Comparison of ENCODE assay signal across 12 cellular contexts in genomic region chr11:8333431-8334401, GRCh38.
DNase-seq lines count a peak whose midpoint lies in the region; ATAC-seq, FAIRE-seq and TF ChIP-seq lines count a peak whose summit lies in the region.
"Had no signal": no experiment of that assay in that cellular context is flagged by ENCODE, and none has a peak within 500 bp of the region (broad histone marks: within the 10 kb centered on the region; RNA-seq: fewer than 3 reads in every experiment).

No MANE protein-coding gene starts in this region.

- no peak overlapping the region for H3K56ac ChIP-seq in H9 (ENCODE audit: insufficient read length, low read depth, low read length)

- H3K4me1 ChIP-seq in H9 (ENCODE audit: insufficient read depth, low read length): no peaks in the 10 kb centered on the region; the same call in 1 of the 2 replicates
- peaks cover 3 to 9% of the 10 kb centered on the region in 2 experiments; a peak in 3 of 5 replicates for H3K4me1 ChIP-seq in K562 (replicated peaks in 1 of 2; ENCODE audit: control insufficient read depth in 2 of 2, insufficient read depth in 2 of 2, low read length in 2 of 2)
- H3K4me1 ChIP-seq in osteoblast (ENCODE audit: insufficient read depth, low read length): peaks cover 3% of the 10 kb centered on the region
- H3K4me1 ChIP-seq in colonic mucosa: no peaks in the 10 kb centered on the region

- in situ Hi-C loops in K562 (cut with MboI): no loop called here

- no peak overlapping the region for H2AFZ ChIP-seq in H9 (ENCODE audit: low read length)
- no peak overlapping the region for H2AFZ ChIP-seq in K562 (ENCODE audit: low read depth, low read length)
- H2AFZ ChIP-seq in osteoblast (ENCODE audit: low read length): no peak overlapping the region

- H2BK20ac ChIP-seq in H9 (ENCODE audit: low read depth, low read length, poor library complexity, severe bottlenecking): no peak overlapping the region

- intact Hi-C loops in K562 (cut with micrococcal nuclease) (no loop called here), colonic mucosa (cut with DNase I) (no loop called here)

- H3K27ac Mint-ChIP-seq in H9: no peak overlapping the region

- DNase-seq in H9: peak; percentile 63
- DNase-seq in NCI-H524 treated with DMSO at 0.1 percent for 48 hours (lab: John Stamatoyannopoulos, UW): peak; percentile 21
- DNase-seq in K562 (ENCODE audit: extremely low read depth in 1 of 4, low spot score in 3 of 4): peak in 2 of 4 experiments; percentile 15 to 19
- DNase-seq in osteoblast (ENCODE audit: insufficient read length, low spot score, missing footprints): peak; percentile 90
- DNase-seq in substantia nigra (lab: John Stamatoyannopoulos, UW): no peak
- no peak for DNase-seq in colonic mucosa
- no peak for DNase-seq in GM12892 (ENCODE audit: insufficient read length)
- DNase-seq: NK-92 treated with Interleukin-12 subunit alpha and Interleukin-12 subunit beta, amount 100 ng/mL, for 24 hours; stimulated activated CD4-positive, alpha-beta T cell treated with anti-CD3 and anti-CD28 coated beads, Interleukin-12 subunit alpha, Interleukin-12 subunit beta, amount 100 ng/mL, for 4 hours had no signal

- H3K36me3 ChIP-seq in K562 (ENCODE audit: control insufficient read depth, insufficient read depth, low read length) (no peaks in the 10 kb centered on the region), osteoblast (ENCODE audit: insufficient read depth, low read length) (no peaks in the 10 kb centered on the region), colonic mucosa (no peaks in the 10 kb centered on the region)

- TF ChIP-seq POLR2A in K562 (conservative IDR thresholded peaks at IDR 0.05) (no peak), GM12892 (IDR thresholded peaks at IDR 0.05; ENCODE audit: low read depth, low read length) (no peak)

- TF ChIP-seq EP300 in K562 (IDR thresholded peaks at IDR 0.05; ENCODE audit: low read length): no peak

- no peaks in the 10 kb centered on the region for H3K36me3 Mint-ChIP-seq in H9 (ENCODE audit: insufficient read depth in 1 of 3, low read depth in 3 of 3)

- H3K9me3 Mint-ChIP-seq in H9: no peaks in the 10 kb centered on the region; a peak in 1 of 5 replicates
- H3K9me3 Mint-ChIP-seq: nephron had no signal

- H3K27me3 ChIP-seq in H9 (ENCODE audit: insufficient read depth, low read length) (no peaks in the 10 kb centered on the region), K562 (ENCODE audit: control insufficient read depth in 2 of 2, insufficient read depth in 2 of 2, low read length in 2 of 2) (peaks cover 0 to 59% of the 10 kb centered on the region in 2 experiments; a peak in 4 of 5 replicates), osteoblast (ENCODE audit: insufficient read depth, low read length) (peaks cover 7% of the 10 kb centered on the region), colonic mucosa (no peaks in the 10 kb centered on the region)
- H3K27me3 ChIP-seq: body of pancreas had no signal

- no peak overlapping the region for H3K4ac ChIP-seq in H9 (ENCODE audit: low read depth, low read length)

- no peak overlapping the region for H4K5ac ChIP-seq in H9 (ENCODE audit: insufficient read length, low read depth, low read length)

- no peak overlapping the region for H4K91ac ChIP-seq in H9 (ENCODE audit: insufficient read length, low read depth, low read length)

- no peak overlapping the region for H3K4me2 ChIP-seq in H9 (ENCODE audit: insufficient read depth, insufficient read length, low read length)
- no peak overlapping the region for H3K4me2 ChIP-seq in K562 (ENCODE audit: insufficient read depth, low read length)
- H3K4me2 ChIP-seq in osteoblast (ENCODE audit: insufficient read depth, low read length): no peak overlapping the region

- no peak overlapping the region for H2BK120ac ChIP-seq in H9 (ENCODE audit: low read depth, low read length, poor library complexity, severe bottlenecking)

- no peak overlapping the region for H3K18ac ChIP-seq in H9 (ENCODE audit: insufficient read length, low read depth, low read length)

- no peak overlapping the region for H3K4me3 Mint-ChIP-seq in H9
- H3K4me3 Mint-ChIP-seq: nephron had no signal

- FAIRE-seq in K562 (lab: Jason Lieb, UNC) (no peak), GM12892 (lab: Jason Lieb, UNC) (no peak)

- no peak overlapping the region for H2BK5ac ChIP-seq in H9 (ENCODE audit: insufficient read length, low read length)

- POLR2A ChIA-PET in K562 (lab: Yijun Ruan, JAX): interaction anchor here (0.6 to 0.7 kb wide), 2 partner anchors 135 to 306 kb away, joined by 3 read pairs; no protein-coding TSS in a partner anchor

- H3K4me3 ChIP-seq in K562 (no peak overlapping the region), osteoblast (ENCODE audit: insufficient read depth, low read length) (no peak overlapping the region), colonic mucosa (no peak overlapping the region)
- H3K4me3 ChIP-seq: body of pancreas had no signal

- H3K79me2 ChIP-seq in H9 (ENCODE audit: insufficient read depth, low read length) (no peaks in the 10 kb centered on the region), K562 (ENCODE audit: control insufficient read depth, insufficient read depth, low read length) (no peaks in the 10 kb centered on the region), osteoblast (ENCODE audit: insufficient read depth, low read length) (no peaks in the 10 kb centered on the region)

- H2BK15ac ChIP-seq in H9 (ENCODE audit: low read depth, low read length): no peak overlapping the region

- no peak overlapping the region for H3K23ac ChIP-seq in H9 (ENCODE audit: insufficient read length, low read depth, low read length)

- BruUV-seq in K562 (replicated peaks; lab: Mats Ljungman, UMichigan): no TSS peak

- H3K9me3 ChIP-seq in H9 (ENCODE audit: control insufficient read depth, low read depth, low read length) (no peaks in the 10 kb centered on the region), K562 (replicated peaks; ENCODE audit: control insufficient read depth, insufficient read depth, low read depth, low read length) (no peaks in the 10 kb centered on the region), osteoblast (ENCODE audit: low read depth, low read length) (no peaks in the 10 kb centered on the region), colonic mucosa (no peaks in the 10 kb centered on the region)
- H3K9me3 ChIP-seq: body of pancreas had no signal

- no peaks in the 10 kb centered on the region for H3K23me2 ChIP-seq in H9 (ENCODE audit: insufficient read length, low read depth, low read length, poor library complexity, severe bottlenecking)

- H3T11ph ChIP-seq in H9 (ENCODE audit: low read length): no peak overlapping the region

- H3K9ac ChIP-seq in H9 (ENCODE audit: extremely low read depth, insufficient read length, low read length) (no peak overlapping the region), K562 (ENCODE audit: insufficient read depth in 1 of 2, low read depth in 2 of 2, low read length in 2 of 2) (no peak overlapping the region; a peak in 1 of 4 replicates), colonic mucosa (ENCODE audit: low read depth in 2 of 2, low read length in 2 of 2) (no peak overlapping the region)

- H3K27ac ChIP-seq in H9 (ENCODE audit: insufficient read length, low read depth, low read length): no peak overlapping the region
- H3K27ac ChIP-seq in K562 (ENCODE audit: extremely low read depth, low read depth, low read length): no peak overlapping the region
- no peak overlapping the region for H3K27ac ChIP-seq in osteoblast (ENCODE audit: low read depth, low read length)
- no peak overlapping the region for H3K27ac ChIP-seq in substantia nigra (ENCODE audit: low read depth, low read length, poor library complexity, severe bottlenecking)
- no peak overlapping the region for H3K27ac ChIP-seq in colonic mucosa
- H3K27ac ChIP-seq: body of pancreas had no signal

- peaks cover 29 to 52% of the 10 kb centered on the region in 2 experiments for H3K4me1 Mint-ChIP-seq in H9

- no peak; the same call in 2 of the 3 replicates for TF ChIP-seq CTCF in H9 (conservative IDR thresholded peaks at IDR 0.05)
- no peak for TF ChIP-seq CTCF in K562 (IDR thresholded peaks at IDR 0.05 in 2 of 3, conservative IDR thresholded peaks at IDR 0.05 in 1 of 3; ENCODE audit: insufficient read depth in 2 of 3, low read depth in 1 of 3, low read length in 3 of 3)
- TF ChIP-seq CTCF in osteoblast (IDR thresholded peaks at IDR 0.05; ENCODE audit: extremely low read depth, low read depth, low read length): no peak
- no peak for TF ChIP-seq CTCF in colonic mucosa (IDR thresholded peaks at IDR 0.05)

- no peak for TF ChIP-seq RAD21 in K562 (CRISPR knock-in tag; conservative IDR thresholded peaks at IDR 0.05 in 1 of 2, IDR thresholded peaks at IDR 0.05 in 1 of 2)

- WGBS in H9 (ENCODE audit: extremely low coverage, insufficient read length, low lambda C conversion rate): no CpG with 5 or more reads among the region's 11 CpGs
- 0% methylated on average over 10 of the region's 11 CpGs for WGBS in K562 (ENCODE audit: insufficient coverage, low coverage, missing lambda C conversion rate)

- no peaks in the 10 kb centered on the region for H3K79me1 ChIP-seq in H9 (ENCODE audit: insufficient read depth, low read depth, low read length, poor library complexity, severe bottlenecking)

- H4K20me1 ChIP-seq in H9 (ENCODE audit: control insufficient read depth, insufficient read depth, insufficient read length) (no peaks in the 10 kb centered on the region), K562 (replicated peaks; ENCODE audit: control insufficient read depth, insufficient read depth, low read length) (no peaks in the 10 kb centered on the region; the same call in 1 of the 2 replicates), osteoblast (ENCODE audit: insufficient read depth, low read length) (no peaks in the 10 kb centered on the region)

- CTCF ChIA-PET in K562 (lab: Yijun Ruan, JAX; ENCODE audit: low intra/inter-chr PET ratio): no interaction called here

- H2AK5ac ChIP-seq in H9 (ENCODE audit: insufficient read length, low read length): no peak overlapping the region

- ATAC-seq in K562 (no peak), HG02588 (IDR thresholded peaks at IDR 0.05; ENCODE audit: unreplicated experiment) (no peak)
- ATAC-seq: body of pancreas had no signal

- H2BK12ac ChIP-seq in H9 (ENCODE audit: insufficient read length, low read depth, low read length): no peak overlapping the region

- H4K8ac ChIP-seq in H9 (replicated peaks; ENCODE audit: insufficient read length, low read depth, low read length): no peak overlapping the region

- H3K14ac ChIP-seq in H9 (ENCODE audit: insufficient read depth, low read length): no peak overlapping the region

- H3K9me1 ChIP-seq in K562 (ENCODE audit: control insufficient read depth, insufficient read depth, low read length): no peaks in the 10 kb centered on the region

- peaks cover 2% of the 10 kb centered on the region for H3K27me3 Mint-ChIP-seq in H9 (ENCODE audit: low read depth)

TF ChIP-seq in K562, 482 proteins besides CTCF, POLR2A, EP300 and RAD21 (continues in another document):
- TF ChIP-seq FOSL1 (tag; conservative IDR thresholded peaks at IDR 0.05): 0 out of 2 replicates have a peak, but pooled peaks have one; percentile 31
- no peak for TF ChIP-seq TBP (optimal IDR thresholded peaks at IDR 0.05; ENCODE audit: low read depth, low read length)

Comparison
In these comparisons a context has a peak if more than half of its experiments do, and no peak if none do; other contexts are left out.
1. DNase-seq: peak in H9 (single experiment), NCI-H524 treated with DMSO at 0.1 percent for 48 hours (single experiment) and osteoblast (single experiment); none in substantia nigra (0 of 49), colonic mucosa (single experiment) and GM12892 (single experiment).